In genomic region chr16:53435066-53435688, GRCh38 we compare ENCODE assay signal across 8 cellular contexts. TPM values are rescaled to one million over a fixed set of nuclear protein-coding genes. Genes with fewer than 3 reads are reported as not detected.
DNase-seq lines count a peak whose midpoint lies in the region; ATAC-seq and TF ChIP-seq lines count a peak whose summit lies in the region.

No MANE protein-coding gene starts in this region.

- H3K36me3 ChIP-seq in OCI-LY7 (ENCODE audit: insufficient read depth, low read length) = peaks cover 24% of the 10 kb centered on the region
- peaks cover 0 to 8% (median 2%) of the 10 kb centered on the region in 4 donors for H3K36me3 ChIP-seq in esophagus muscularis mucosa

- BruUV-seq in OCI-LY7 (replicated peaks; lab: Mats Ljungman, UMichigan) = no TSS peak

- POLR2A ChIA-PET in OCI-LY7 (lab: Charles Lee) = interaction anchor here (1.4 to 3.1 kb wide), 5 partner anchors 11 to 69 kb away, joined by 5 to 10 read pairs (median 7); no protein-coding TSS in a partner anchor

- peak overlapping the region; percentile 95 for H3K4me3 Mint-ChIP-seq in stimulated activated memory B cell treated with anti-CD40 and anti-IgM and Interleukin-4, amounts not matched to agents 10 μg/mL and 1 μg/mL and 100 μg/mL, for 72 hours

- H3K79me2 ChIP-seq in OCI-LY7 (ENCODE audit: insufficient read depth, low read depth, low read length) = peaks cover 40% of the 10 kb centered on the region

- H3K27ac ChIP-seq in OCI-LY7 (ENCODE audit: low read depth, low read length, poor library complexity, severe bottlenecking) = peak overlapping the region; percentile 80
- H3K27ac ChIP-seq in esophagus muscularis mucosa (replicated peaks in 1 of 4) = peak overlapping the region; percentile 94 to 99 (median 96)

- peak overlapping the region; percentile 80 for H3K4me2 ChIP-seq in OCI-LY7 (ENCODE audit: low read length)

- CTCF ChIA-PET in OCI-LY7 (lab: Charles Lee; ENCODE audit: unreplicated experiment) = interaction anchor here (0.6 to 1.1 kb wide), 2 partner anchors 11 to 388 kb away, joined by 3 to 14 read pairs; no protein-coding TSS in a partner anchor

- peak overlapping the region; percentile 100; the same call in 1 of the 2 replicates for H2AFZ ChIP-seq in OCI-LY7 (ENCODE audit: low read length)

- TF ChIP-seq CTCF in OCI-LY7 (conservative IDR thresholded peaks at IDR 0.05; ENCODE audit: low read length) (no peak), esophagus muscularis mucosa (IDR thresholded peaks at IDR 0.05) (no peak)

- no peaks in the 10 kb centered on the region for H3K36me3 Mint-ChIP-seq in stimulated activated memory B cell treated with anti-CD40 and anti-IgM and Interleukin-4, amounts not matched to agents 10 μg/mL and 1 μg/mL and 100 μg/mL, for 72 hours

- intact Hi-C loops in OCI-LY7 (cut with micrococcal nuclease; ENCODE audit: unreplicated experiment) (loop anchor here (1.0 kb wide), 1 partner anchor 68 kb away; the partner anchor contains the start of gene AKTIP), esophagus muscularis mucosa (cut with DNase I) (loop anchor here (2.0 kb wide), 1 partner anchor 68 kb away; the partner anchor contains the start of gene AKTIP)

- no peaks in the 10 kb centered on the region for H3K9me3 Mint-ChIP-seq in stimulated activated memory B cell treated with anti-CD40 and anti-IgM and Interleukin-4, amounts not matched to agents 10 μg/mL and 1 μg/mL and 100 μg/mL, for 72 hours

- no peak for TF ChIP-seq POLR2A in esophagus muscularis mucosa (IDR thresholded peaks at IDR 0.05; ENCODE audit: low read depth)

- no peaks in the 10 kb centered on the region for H3K27me3 Mint-ChIP-seq in stimulated activated memory B cell treated with anti-CD40 and anti-IgM and Interleukin-4, amounts not matched to agents 10 μg/mL and 1 μg/mL and 100 μg/mL, for 72 hours

- H3K27ac Mint-ChIP-seq in stimulated activated memory B cell treated with anti-CD40 and anti-IgM and Interleukin-4, amounts not matched to agents 10 μg/mL and 1 μg/mL and 100 μg/mL, for 72 hours = peak overlapping the region; percentile 94

- TF ChIP-seq EP300 in esophagus muscularis mucosa (IDR thresholded peaks at IDR 0.05) = no peak

- H3K9me3 ChIP-seq in OCI-LY7 (ENCODE audit: low read length) = no peaks in the 10 kb centered on the region
- no peaks in the 10 kb centered on the region for H3K9me3 ChIP-seq in esophagus muscularis mucosa

- under 1% methylated on average over 18 of the region's 28 CpGs for WGBS in esophagus muscularis mucosa

- peaks cover 17% of the 10 kb centered on the region for H3K4me1 ChIP-seq in OCI-LY7 (ENCODE audit: insufficient read depth, low read length, poor library complexity, severe bottlenecking)
- H3K4me1 ChIP-seq in esophagus muscularis mucosa = peaks cover 17 to 25% (median 22%) of the 10 kb centered on the region in 4 donors

- DNase-seq in DMS 273 (lab: John Stamatoyannopoulos, UW; ENCODE audit: unreplicated experiment) (peak; percentile 87), HUDEP-2 (lab: John Stamatoyannopoulos, UW; ENCODE audit: unreplicated experiment in 76 of 76) (peak in 71 of 76 experiments; percentile 8 to 81 (median 52)), OCI-LY7 (ENCODE audit: low spot score) (peak; percentile 86), esophagus muscularis mucosa (ENCODE audit: extremely low spot score) (peak; percentile 93), myocyte (ENCODE audit: low read depth) (peak; percentile 92)
- DNase-seq in activated T-cell treated with anti-CD3 and anti-CD28 coated beads, Interleukin-2, amount 50 U/mL, for 1 hour = peak; percentile 74

- H4K20me1 ChIP-seq in OCI-LY7 (ENCODE audit: insufficient read depth, low read length) = peaks cover 20% of the 10 kb centered on the region

- ATAC-seq in GM21390 (IDR thresholded peaks at IDR 0.05; ENCODE audit: unreplicated experiment) = peak; percentile 82
- peak; percentile 92 for ATAC-seq in stimulated activated memory B cell treated with anti-CD40 and anti-IgM and Interleukin-4, amounts not matched to agents 10 μg/mL and 1 μg/mL and 100 μg/mL, for 72 hours

- peaks cover 26% of the 10 kb centered on the region for H3K4me1 Mint-ChIP-seq in stimulated activated memory B cell treated with anti-CD40 and anti-IgM and Interleukin-4, amounts not matched to agents 10 μg/mL and 1 μg/mL and 100 μg/mL, for 72 hours

- H3K27me3 ChIP-seq in esophagus muscularis mucosa = no peaks in the 10 kb centered on the region

- H3K4me3 ChIP-seq in OCI-LY7 (ENCODE audit: low read depth, low read length, poor library complexity, severe bottlenecking) (peak overlapping the region; percentile 83), esophagus muscularis mucosa (peak overlapping the region; percentile 97 to 100 (median 98))

- no peaks in the 10 kb centered on the region for H3K9me2 ChIP-seq in OCI-LY7 (ENCODE audit: insufficient read depth, low read length)

RNA-seq across cellular contexts. Expression of gene RBL2, which starts 0.9 kb away (rescaled TPM):
- total RNA-seq in OCI-LY7 (2014; rRNA removed; shearing (Covaris generic)) = 44.3 and 51.1 TPM in 2 replicates
- total RNA-seq in OCI-LY7 (2022) (69.0 and 83.3 TPM in 2 replicates), esophagus muscularis mucosa (10 to 100 TPM; 72.8 to 90.3 (median 84.4) TPM), myocyte (43.9 and 49.1 TPM in 2 replicates)
- polyA plus RNA-seq in myocyte (2012) = 20.9 TPM

Comparison
In these comparisons a context has a peak if more than half of its experiments do, and no peak if none do; other contexts are left out.
1. Peak in every context shown above with its lines: DNase-seq, ATAC-seq, H3K4me3 ChIP-seq and H3K27ac ChIP-seq.